8 cellular contexts compared by ENCODE assay signal in the genomic region with DNA sequence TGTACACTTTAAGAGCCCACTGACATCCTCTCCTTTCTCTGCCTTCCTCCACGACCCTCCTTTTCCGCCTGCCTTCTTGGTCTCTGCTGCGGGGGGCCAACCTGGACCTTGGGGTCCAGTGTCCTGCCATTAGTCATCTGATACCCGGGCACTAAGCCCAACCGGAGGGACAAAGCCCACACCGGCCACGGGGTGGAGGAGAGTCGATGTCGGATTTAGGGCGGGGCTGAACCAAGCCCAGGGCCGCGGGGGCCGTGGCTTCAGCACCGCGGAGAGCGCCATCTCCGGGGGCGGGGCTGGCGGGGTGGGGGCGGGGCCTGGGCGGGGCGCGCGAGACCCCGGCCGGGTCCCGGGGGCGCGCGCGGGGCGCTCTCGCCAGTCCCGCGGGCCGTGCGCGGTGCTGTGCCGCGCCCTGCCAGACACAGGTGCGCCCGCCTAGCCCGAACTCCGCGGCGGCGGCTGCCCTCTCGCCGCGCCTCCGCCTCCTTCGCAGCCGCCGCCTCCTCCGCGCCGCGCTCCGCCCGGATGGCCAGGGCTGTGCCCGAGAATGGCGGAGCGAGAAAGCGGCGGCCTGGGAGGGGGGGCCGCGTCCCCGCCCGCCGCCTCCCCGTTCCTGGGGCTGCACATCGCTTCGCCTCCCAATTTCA. TPM values are rescaled to one million over a fixed set of nuclear protein-coding genes. Genes with fewer than 3 reads are reported as not detected.
DNase-seq lines count a peak whose midpoint lies in the region; ATAC-seq and TF ChIP-seq lines count a peak whose summit lies in the region.

TSS of gene MAPK8IP1 (plus strand) at position 378 of the 647 bp plus-strand sequence. CDS start at position 548, 170 bp downstream.

- peaks cover 9% of the 10 kb centered on the region; the same call in 1 of the 2 replicates for H3K4me1 ChIP-seq in GM23338 (ENCODE audit: insufficient read depth)

- no peaks in the 10 kb centered on the region for H3K27me3 ChIP-seq in GM23338 (ENCODE audit: insufficient read depth)

- DNase-seq in D341Med (ENCODE audit: low spot score) = peak; percentile 97
- DNase-seq in GM23338 (ENCODE audit: low spot score) = peak; percentile 88
- peak; percentile 87 for DNase-seq in NCI-H146 (lab: John Stamatoyannopoulos, UW)
- peak in 1 of 2 donors; percentile 25 for DNase-seq in cardiac fibroblast (ENCODE audit: low read depth in 2 of 2)
- DNase-seq in kidney tubule cell (ENCODE audit: low spot score) = peak; percentile 42
- DNase-seq in stimulated activated CD4-positive, alpha-beta T cell treated with anti-CD3 and anti-CD28 coated beads, Interleukin-2, amount 100 ng/mL, for 24 hours = peak; percentile 59 to 65

- H3K79me2 ChIP-seq in GM23338 (replicated peaks; ENCODE audit: insufficient read depth) = peaks cover 9% of the 10 kb centered on the region; the same call in 1 of the 2 replicates

- H3K36me3 ChIP-seq in GM23338 (ENCODE audit: insufficient read depth) = no peaks in the 10 kb centered on the region

- peaks cover 10% of the 10 kb centered on the region for H4K20me1 ChIP-seq in GM23338 (replicated peaks; ENCODE audit: insufficient read depth)

- peak within 1 kb of the TSS; percentile 79 for H3K4me3 Mint-ChIP-seq in GM23338

- peak within 1 kb of the TSS; percentile 97 for H3K4me2 ChIP-seq in GM23338

- H3K4me3 ChIP-seq in GM23338 (peak within 1 kb of the TSS; percentile 89), cardiac fibroblast (replicated peaks in 1 of 2; ENCODE audit: low read depth in 2 of 2, low read length in 2 of 2) (peak within 1 kb of the TSS; percentile 46)

- no peaks in the 10 kb centered on the region for H3F3A ChIP-seq in GM23338 (replicated peaks; ENCODE audit: low read depth)

- peaks cover 10% of the 10 kb centered on the region for H3K4me1 Mint-ChIP-seq in GM23338

- H3K27me3 Mint-ChIP-seq in GM23338 (ENCODE audit: insufficient read depth, low read depth, poor library complexity) = peaks cover 4% of the 10 kb centered on the region

- H3K9me3 Mint-ChIP-seq in GM23338 = no peaks in the 10 kb centered on the region

- H3K27ac ChIP-seq in GM23338 (ENCODE audit: low read depth) (no peak within 1 kb of the TSS), VCaP (peak within 1 kb of the TSS; percentile 93)

- H3K9me2 ChIP-seq in GM23338 (ENCODE audit: insufficient read depth) = no peaks in the 10 kb centered on the region

- H3K27ac Mint-ChIP-seq in GM23338 = no peak within 1 kb of the TSS

- TF ChIP-seq CTCF in GM23338 (conservative IDR thresholded peaks at IDR 0.05; ENCODE audit: low read depth in 2 of 2) (0 out of 4 replicates have a peak, but pooled peaks of 1 of the 2 experiments have one; percentile 2), VCaP (conservative IDR thresholded peaks at IDR 0.05) (peak; percentile 13; the same call in 1 of the 2 replicates), cardiac fibroblast (IDR thresholded peaks at IDR 0.05; ENCODE audit: low read depth, low read length) (no peak)

- H2AFZ ChIP-seq in GM23338 = peak within 1 kb of the TSS; percentile 94

- no peaks in the 10 kb centered on the region; the same call in 2 of the 3 replicates for H3K36me3 Mint-ChIP-seq in GM23338 (ENCODE audit: low read depth)

- ATAC-seq in GM23338 (peak; percentile 84), HG03457 (IDR thresholded peaks at IDR 0.05; ENCODE audit: unreplicated experiment) (no peak)

TF ChIP-seq in GM23338, 12 proteins besides CTCF, POLR2A, EP300 and RAD21 (continues in another document):
- no peak for TF ChIP-seq JUNB (IDR thresholded peaks at IDR 0.05; ENCODE audit: unreplicated experiment)
- no peak for TF ChIP-seq CREB1 (CRISPR knock-in tag; IDR thresholded peaks at IDR 0.05; ENCODE audit: low read depth)
- TF ChIP-seq, protein P1, sequence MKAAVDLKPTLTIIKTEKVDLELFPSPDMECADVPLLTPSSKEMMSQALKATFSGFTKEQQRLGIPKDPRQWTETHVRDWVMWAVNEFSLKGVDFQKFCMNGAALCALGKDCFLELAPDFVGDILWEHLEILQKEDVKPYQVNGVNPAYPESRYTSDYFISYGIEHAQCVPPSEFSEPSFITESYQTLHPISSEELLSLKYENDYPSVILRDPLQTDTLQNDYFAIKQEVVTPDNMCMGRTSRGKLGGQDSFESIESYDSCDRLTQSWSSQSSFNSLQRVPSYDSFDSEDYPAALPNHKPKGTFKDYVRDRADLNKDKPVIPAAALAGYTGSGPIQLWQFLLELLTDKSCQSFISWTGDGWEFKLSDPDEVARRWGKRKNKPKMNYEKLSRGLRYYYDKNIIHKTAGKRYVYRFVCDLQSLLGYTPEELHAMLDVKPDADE (IDR thresholded peaks at IDR 0.05) = no peak
- TF ChIP-seq, protein P2, sequence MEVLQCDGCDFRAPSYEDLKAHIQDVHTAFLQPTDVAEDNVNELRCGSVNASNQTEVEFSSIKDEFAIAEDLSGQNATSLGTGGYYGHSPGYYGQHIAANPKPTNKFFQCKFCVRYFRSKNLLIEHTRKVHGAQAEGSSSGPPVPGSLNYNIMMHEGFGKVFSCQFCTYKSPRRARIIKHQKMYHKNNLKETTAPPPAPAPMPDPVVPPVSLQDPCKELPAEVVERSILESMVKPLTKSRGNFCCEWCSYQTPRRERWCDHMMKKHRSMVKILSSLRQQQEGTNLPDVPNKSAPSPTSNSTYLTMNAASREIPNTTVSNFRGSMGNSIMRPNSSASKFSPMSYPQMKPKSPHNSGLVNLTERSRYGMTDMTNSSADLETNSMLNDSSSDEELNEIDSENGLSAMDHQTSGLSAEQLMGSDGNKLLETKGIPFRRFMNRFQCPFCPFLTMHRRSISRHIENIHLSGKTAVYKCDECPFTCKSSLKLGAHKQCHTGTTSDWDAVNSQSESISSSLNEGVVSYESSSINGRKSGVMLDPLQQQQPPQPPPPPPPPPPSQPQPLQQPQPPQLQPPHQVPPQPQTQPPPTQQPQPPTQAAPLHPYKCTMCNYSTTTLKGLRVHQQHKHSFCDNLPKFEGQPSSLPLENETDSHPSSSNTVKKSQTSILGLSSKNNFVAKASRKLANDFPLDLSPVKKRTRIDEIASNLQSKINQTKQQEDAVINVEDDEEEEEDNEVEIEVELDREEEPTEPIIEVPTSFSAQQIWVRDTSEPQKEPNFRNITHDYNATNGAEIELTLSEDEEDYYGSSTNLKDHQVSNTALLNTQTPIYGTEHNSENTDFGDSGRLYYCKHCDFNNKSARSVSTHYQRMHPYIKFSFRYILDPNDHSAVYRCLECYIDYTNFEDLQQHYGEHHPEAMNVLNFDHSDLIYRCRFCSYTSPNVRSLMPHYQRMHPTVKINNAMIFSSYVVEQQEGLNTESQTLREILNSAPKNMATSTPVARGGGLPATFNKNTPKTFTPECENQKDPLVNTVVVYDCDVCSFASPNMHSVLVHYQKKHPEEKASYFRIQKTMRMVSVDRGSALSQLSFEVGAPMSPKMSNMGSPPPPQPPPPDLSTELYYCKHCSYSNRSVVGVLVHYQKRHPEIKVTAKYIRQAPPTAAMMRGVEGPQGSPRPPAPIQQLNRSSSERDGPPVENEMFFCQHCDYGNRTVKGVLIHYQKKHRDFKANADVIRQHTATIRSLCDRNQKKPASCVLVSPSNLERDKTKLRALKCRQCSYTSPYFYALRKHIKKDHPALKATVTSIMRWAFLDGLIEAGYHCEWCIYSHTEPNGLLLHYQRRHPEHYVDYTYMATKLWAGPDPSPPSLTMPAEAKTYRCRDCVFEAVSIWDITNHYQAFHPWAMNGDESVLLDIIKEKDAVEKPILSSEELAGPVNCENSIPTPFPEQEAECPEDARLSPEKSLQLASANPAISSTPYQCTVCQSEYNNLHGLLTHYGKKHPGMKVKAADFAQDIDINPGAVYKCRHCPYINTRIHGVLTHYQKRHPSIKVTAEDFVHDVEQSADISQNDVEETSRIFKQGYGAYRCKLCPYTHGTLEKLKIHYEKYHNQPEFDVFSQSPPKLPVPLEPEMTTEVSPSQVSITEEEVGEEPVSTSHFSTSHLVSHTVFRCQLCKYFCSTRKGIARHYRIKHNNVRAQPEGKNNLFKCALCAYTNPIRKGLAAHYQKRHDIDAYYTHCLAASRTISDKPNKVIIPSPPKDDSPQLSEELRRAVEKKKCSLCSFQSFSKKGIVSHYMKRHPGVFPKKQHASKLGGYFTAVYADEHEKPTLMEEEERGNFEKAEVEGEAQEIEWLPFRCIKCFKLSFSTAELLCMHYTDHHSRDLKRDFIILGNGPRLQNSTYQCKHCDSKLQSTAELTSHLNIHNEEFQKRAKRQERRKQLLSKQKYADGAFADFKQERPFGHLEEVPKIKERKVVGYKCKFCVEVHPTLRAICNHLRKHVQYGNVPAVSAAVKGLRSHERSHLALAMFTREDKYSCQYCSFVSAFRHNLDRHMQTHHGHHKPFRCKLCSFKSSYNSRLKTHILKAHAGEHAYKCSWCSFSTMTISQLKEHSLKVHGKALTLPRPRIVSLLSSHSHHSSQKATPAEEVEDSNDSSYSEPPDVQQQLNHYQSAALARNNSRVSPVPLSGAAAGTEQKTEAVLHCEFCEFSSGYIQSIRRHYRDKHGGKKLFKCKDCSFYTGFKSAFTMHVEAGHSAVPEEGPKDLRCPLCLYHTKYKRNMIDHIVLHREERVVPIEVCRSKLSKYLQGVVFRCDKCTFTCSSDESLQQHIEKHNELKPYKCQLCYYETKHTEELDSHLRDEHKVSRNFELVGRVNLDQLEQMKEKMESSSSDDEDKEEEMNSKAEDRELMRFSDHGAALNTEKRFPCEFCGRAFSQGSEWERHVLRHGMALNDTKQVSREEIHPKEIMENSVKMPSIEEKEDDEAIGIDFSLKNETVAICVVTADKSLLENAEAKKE (CRISPR knock-in tag; IDR thresholded peaks at IDR 0.05) = no peak
- no peak for TF ChIP-seq EZH2 (IDR thresholded peaks at IDR 0.05; ENCODE audit: low read depth, unreplicated experiment)
- peak; percentile 48; the same call in 1 of the 2 replicates for TF ChIP-seq POLR2AphosphoS5 (IDR thresholded peaks at IDR 0.05; ENCODE audit: low read depth)

RNA-seq across cellular contexts. Expression of gene MAPK8IP1, which starts in this region (rescaled TPM):
- 34.1 and 39.4 TPM in 2 replicates for total RNA-seq in GM23338 (2014; rRNA removed; shearing (Covaris generic))
- polyA plus RNA-seq in GM23338 (2016; fragmentation: Nextera tagmentation; extraction: Ambion mirVana) = 5.9 and 6.8 TPM in 2 replicates
